Comparison of ENCODE assay signal across 16 cellular contexts in the genomic region with DNA sequence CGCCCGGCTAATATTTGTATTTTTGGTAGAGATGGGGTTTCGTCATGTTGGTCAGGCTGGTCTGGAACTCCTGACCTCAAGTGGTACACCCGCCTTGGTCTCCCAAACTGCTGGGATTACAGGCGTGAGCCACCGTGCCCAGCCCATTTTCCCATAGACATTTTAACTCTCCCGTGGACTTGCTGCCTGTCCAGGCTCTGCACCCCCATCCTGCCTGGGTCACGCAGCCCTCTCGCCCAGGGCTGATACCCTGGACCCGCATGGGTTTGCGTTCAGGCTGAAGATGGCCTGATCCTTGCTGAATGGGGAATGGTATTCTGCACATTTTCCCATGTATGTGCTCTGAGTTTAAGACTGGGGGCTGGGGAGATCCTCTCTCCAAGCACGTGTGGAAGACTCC.
"Had no signal": no experiment of that assay in that cellular context is flagged by ENCODE, and none has a peak within 500 bp of the region (broad histone marks: within the 10 kb centered on the region; RNA-seq: fewer than 3 reads in every experiment).

No MANE protein-coding gene starts in this region.

- H3K36me3 Mint-ChIP-seq: activated naive CD8-positive, alpha-beta T cell treated with anti-CD3 and anti-CD28 coated beads for 36 hours; stimulated activated memory B cell treated with anti-CD40 and anti-IgM and Interleukin-4, amounts not matched to agents 10 μg/mL and 1 μg/mL and 100 μg/mL, for 72 hours had no signal

- H3K27ac Mint-ChIP-seq: activated B cell treated with CpG ODN at 0.5 μM for 24 hours; activated CD8-positive, alpha-beta T cell treated with anti-CD3 and anti-CD28 coated beads for 36 hours; activated naive CD8-positive, alpha-beta T cell treated with anti-CD3 and anti-CD28 coated beads for 36 hours; activated T-cell treated with anti-CD3 and anti-CD28 coated beads, Interleukin-2, amount 50 U/mL, for 72 hours; effector memory CD8-positive, alpha-beta T cell had no signal

- ATAC-seq: activated CD8-positive, alpha-beta T cell treated with anti-CD3 and anti-CD28 coated beads for 36 hours; activated T-cell treated with anti-CD3 and anti-CD28 coated beads, Interleukin-2, amount 50 U/mL, for 72 hours; effector memory CD8-positive, alpha-beta T cell; stimulated activated memory B cell treated with anti-CD40 and anti-IgM and Interleukin-4, amounts not matched to agents 10 μg/mL and 1 μg/mL and 100 μg/mL, for 72 hours had no signal

- H3K4me1 ChIP-seq: parathyroid adenoma had no signal

- H3K4me3 Mint-ChIP-seq: activated B cell treated with CpG ODN at 0.5 μM for 24 hours; activated CD8-positive, alpha-beta T cell treated with anti-CD3 and anti-CD28 coated beads for 36 hours; activated naive CD8-positive, alpha-beta T cell treated with anti-CD3 and anti-CD28 coated beads for 36 hours; activated T-cell treated with anti-CD3 and anti-CD28 coated beads, Interleukin-2, amount 50 U/mL, for 72 hours; effector memory CD8-positive, alpha-beta T cell; neural crest cell; stimulated activated memory B cell treated with anti-CD40 and anti-IgM and Interleukin-4, amounts not matched to agents 10 μg/mL and 1 μg/mL and 100 μg/mL, for 72 hours had no signal

- H3K9me3 ChIP-seq: tibial nerve had no signal

- H3K4me3 ChIP-seq: tibial nerve had no signal

- H3K4me1 Mint-ChIP-seq: activated B cell treated with CpG ODN at 0.5 μM for 24 hours had no signal

- H3K27me3 Mint-ChIP-seq: activated CD8-positive, alpha-beta T cell treated with anti-CD3 and anti-CD28 coated beads for 36 hours had no signal

- H3K27me3 ChIP-seq: tibial nerve had no signal

- DNase-seq: activated B cell treated with CpG ODN at 0.5 μM for 24 hours; activated CD4-positive, alpha-beta T cell treated with anti-CD3 and anti-CD28 coated beads for 48 hours; activated CD8-positive, alpha-beta memory T cell treated with anti-CD3 and anti-CD28 coated beads, Interleukin-2, amount 50 U/mL, for 4 hours; activated CD8-positive, alpha-beta T cell treated with anti-CD3 and anti-CD28 coated beads for 36 hours; activated gamma-delta T cell treated with Interleukin-2 at 50 U/mL for 16 hours; activated naive CD8-positive, alpha-beta T cell treated with anti-CD3 and anti-CD28 coated beads for 36 hours; activated T-cell treated with anti-CD3 and anti-CD28 coated beads, Interleukin-2, amount 50 U/mL, for 72 hours; amygdala; effector memory CD8-positive, alpha-beta T cell; foreskin melanocyte; retina; stimulated activated CD4-positive, alpha-beta T cell treated with anti-CD3 and anti-CD28 coated beads, Interleukin-2, amount 100 ng/mL, for 48 hours had no signal

- H3K27ac ChIP-seq: parathyroid adenoma had no signal

- H3K9me3 Mint-ChIP-seq: activated B cell treated with CpG ODN at 0.5 μM for 24 hours; activated CD8-positive, alpha-beta T cell treated with anti-CD3 and anti-CD28 coated beads for 36 hours; activated naive CD8-positive, alpha-beta T cell treated with anti-CD3 and anti-CD28 coated beads for 36 hours; activated T-cell treated with anti-CD3 and anti-CD28 coated beads, Interleukin-2, amount 50 U/mL, for 72 hours; effector memory CD8-positive, alpha-beta T cell; neural crest cell; stimulated activated memory B cell treated with anti-CD40 and anti-IgM and Interleukin-4, amounts not matched to agents 10 μg/mL and 1 μg/mL and 100 μg/mL, for 72 hours had no signal
